ENCODE assay signal across 17 cellular contexts in the genomic region with DNA sequence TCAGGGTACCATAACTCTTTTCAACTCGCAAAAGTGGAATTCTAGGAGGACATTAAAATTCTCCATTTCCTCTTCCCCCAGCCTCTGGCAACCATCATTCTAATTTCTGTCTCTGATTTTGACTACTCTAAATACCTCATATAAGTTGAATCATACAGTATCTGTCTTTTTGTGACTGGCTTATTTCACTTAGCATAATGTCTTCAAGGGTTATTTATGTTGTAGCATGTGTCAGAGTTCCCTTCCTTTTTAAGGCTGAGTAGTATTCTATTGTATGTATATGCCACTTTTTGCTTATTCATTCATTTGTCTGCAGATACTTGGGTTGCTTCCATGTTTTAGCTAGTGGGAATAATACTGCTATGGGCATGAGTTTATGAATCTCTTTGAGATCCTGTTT. TPM values are rescaled to one million over a fixed set of nuclear protein-coding genes. Genes with fewer than 3 reads are reported as not detected.
A peak's percentile ranks its signal among the peaks of the same experiment; 100 is the strongest.
DNase-seq lines count a peak whose midpoint lies in the region; ATAC-seq, FAIRE-seq and TF ChIP-seq lines count a peak whose summit lies in the region.
"Had no signal": no experiment of that assay in that cellular context is flagged by ENCODE, and none has a peak within 500 bp of the region (broad histone marks: within the 10 kb centered on the region; RNA-seq: fewer than 3 reads in every experiment).

No MANE protein-coding gene starts in this region.

- H3K79me2 ChIP-seq in K562 (ENCODE audit: control insufficient read depth, insufficient read depth, low read length), result no peaks in the 10 kb centered on the region

- H2AFZ ChIP-seq in K562 (ENCODE audit: low read depth, low read length), result no peak overlapping the region

- CTCF ChIA-PET in activated CD4-positive, alpha-beta memory T cell treated with anti-CD3 and anti-CD28 coated beads for 36 hours (lab: Charles Lee), result no interaction called here
- CTCF ChIA-PET in activated CD4-positive, alpha-beta memory T cell treated with anti-CD3 and anti-CD28 coated beads, Interleukin-2, amount 10 ng/mL, durations not matched to agents 7 days and 5 days (lab: Charles Lee), result no interaction called here
- CTCF ChIA-PET in activated naive CD4-positive, alpha-beta T cell treated with anti-CD3 and anti-CD28 coated beads for 36 hours (lab: Charles Lee), result interaction anchor here (0.6 to 0.7 kb wide), 2 partner anchors 24 to 53 kb away, joined by 3 to 4 read pairs; no protein-coding TSS in a partner anchor
- CTCF ChIA-PET in K562 (lab: Yijun Ruan, JAX; ENCODE audit: low intra/inter-chr PET ratio), result no interaction called here

- no peak for DNase-seq in activated CD4-positive, alpha-beta memory T cell treated with anti-CD3 and anti-CD28 coated beads for 36 hours
- no peak for DNase-seq in activated CD4-positive, alpha-beta memory T cell treated with anti-CD3 and anti-CD28 coated beads, Interleukin-2, amount 10 ng/mL, durations not matched to agents 7 days and 5 days
- DNase-seq in activated naive CD4-positive, alpha-beta T cell treated with anti-CD3 and anti-CD28 coated beads, Interleukin-2, amount 50 U/mL, for 72 hours (ENCODE audit: low spot score in 2 of 2), result no peak
- no peak for DNase-seq in activated naive CD4-positive, alpha-beta T cell treated with anti-CD3 and anti-CD28 coated beads for 36 hours
- DNase-seq in K562 (ENCODE audit: extremely low read depth in 1 of 4, low spot score in 3 of 4) (no peak), NOMO-1 treated with DMSO at 0.1 percent for 48 hours (lab: John Stamatoyannopoulos, UW; ENCODE audit: unreplicated experiment) (no peak), NCI-H446 (lab: John Stamatoyannopoulos, UW) (no peak)
- DNase-seq: Calu3; CD8-positive, alpha-beta T cell; DMS79 treated with DMSO at 0.1 percent for 48 hours; GF-D8; GOT3; H7 had no signal

- peaks cover 7% of the 10 kb centered on the region in 2 experiments; a peak in 4 of 5 replicates for H3K27me3 ChIP-seq in K562 (ENCODE audit: control insufficient read depth in 2 of 2, insufficient read depth in 2 of 2, low read length in 2 of 2)
- H3K27me3 ChIP-seq: BLaER1 treated with 17β-estradiol and CSF1 and Interleukin-3, amounts not matched to agents 10 nM and 100 nM had no signal

- no peak for TF ChIP-seq CTCF in K562 (IDR thresholded peaks at IDR 0.05 in 2 of 3, conservative IDR thresholded peaks at IDR 0.05 in 1 of 3; ENCODE audit: insufficient read depth in 2 of 3, low read depth in 1 of 3, low read length in 3 of 3)

- POLR2A ChIA-PET in activated CD4-positive, alpha-beta memory T cell treated with anti-CD3 and anti-CD28 coated beads for 36 hours (lab: Charles Lee), result interaction anchor here (0.6 kb wide), 1 partner anchor 75 kb away, joined by 3 read pairs; no protein-coding TSS in a partner anchor
- POLR2A ChIA-PET in activated CD4-positive, alpha-beta memory T cell treated with anti-CD3 and anti-CD28 coated beads, Interleukin-2, amount 10 ng/mL, durations not matched to agents 7 days and 5 days (lab: Charles Lee), result no interaction called here
- POLR2A ChIA-PET in K562 (lab: Yijun Ruan, JAX), result no interaction called here

- no peak for TF ChIP-seq RAD21 in K562 (CRISPR knock-in tag; conservative IDR thresholded peaks at IDR 0.05 in 1 of 2, IDR thresholded peaks at IDR 0.05 in 1 of 2)

- TF ChIP-seq POLR2A in K562 (conservative IDR thresholded peaks at IDR 0.05), result no peak

- peak; percentile 63 to 90 for ATAC-seq in activated naive CD4-positive, alpha-beta T cell treated with anti-CD3 and anti-CD28 coated beads, Interleukin-2, amount 50 U/mL, for 72 hours
- no peak for ATAC-seq in K562
- ATAC-seq: CD8-positive, alpha-beta T cell; HCT116 had no signal

- no peaks in the 10 kb centered on the region for H3K9me1 ChIP-seq in K562 (ENCODE audit: control insufficient read depth, insufficient read depth, low read length)

- H3K4me3 Mint-ChIP-seq in activated CD4-positive, alpha-beta memory T cell treated with anti-CD3 and anti-CD28 coated beads for 36 hours, result no peak overlapping the region
- H3K4me3 Mint-ChIP-seq in activated CD4-positive, alpha-beta memory T cell treated with anti-CD3 and anti-CD28 coated beads, Interleukin-2, amount 10 ng/mL, durations not matched to agents 7 days and 5 days, result no peak overlapping the region
- H3K4me3 Mint-ChIP-seq in activated naive CD4-positive, alpha-beta T cell treated with anti-CD3 and anti-CD28 coated beads for 36 hours, result no peak overlapping the region
- H3K4me3 Mint-ChIP-seq: B cell; CD8-positive, alpha-beta T cell had no signal

- in situ Hi-C loops in K562 (cut with MboI), result no loop called here

- H3K36me3 Mint-ChIP-seq in activated CD4-positive, alpha-beta memory T cell treated with anti-CD3 and anti-CD28 coated beads for 36 hours, result peaks cover 7% of the 10 kb centered on the region
- H3K36me3 Mint-ChIP-seq in activated CD4-positive, alpha-beta memory T cell treated with anti-CD3 and anti-CD28 coated beads, Interleukin-2, amount 10 ng/mL, durations not matched to agents 7 days and 5 days (ENCODE audit: low read depth), result peaks cover 12% of the 10 kb centered on the region
- no peaks in the 10 kb centered on the region for H3K36me3 Mint-ChIP-seq in activated naive CD4-positive, alpha-beta T cell treated with anti-CD3 and anti-CD28 coated beads, Interleukin-2, amount 50 U/mL, for 72 hours
- H3K36me3 Mint-ChIP-seq in activated naive CD4-positive, alpha-beta T cell treated with anti-CD3 and anti-CD28 coated beads for 36 hours (ENCODE audit: low read depth), result peaks cover 2% of the 10 kb centered on the region

- FAIRE-seq in K562 (lab: Jason Lieb, UNC), result no peak
- FAIRE-seq: HepG2 had no signal

- BruUV-seq in K562 (replicated peaks; lab: Mats Ljungman, UMichigan), result no TSS peak

- H3K4me2 ChIP-seq in K562 (ENCODE audit: insufficient read depth, low read length), result no peak overlapping the region

- 6% methylated on average over 1 of the region's 1 CpG for WGBS in K562 (ENCODE audit: insufficient coverage, low coverage, missing lambda C conversion rate)

- H3K9ac ChIP-seq in K562 (ENCODE audit: insufficient read depth in 1 of 2, low read depth in 2 of 2, low read length in 2 of 2), result no peak overlapping the region

- no peaks in the 10 kb centered on the region for H3K36me3 ChIP-seq in K562 (ENCODE audit: control insufficient read depth, insufficient read depth, low read length)

- H3K4me3 ChIP-seq in K562, result no peak overlapping the region
- H3K4me3 ChIP-seq: BLaER1 treated with 17β-estradiol and CSF1 and Interleukin-3, amounts not matched to agents 10 nM and 100 nM had no signal

- peak overlapping the region; percentile 34 for H3K27ac Mint-ChIP-seq in activated CD4-positive, alpha-beta memory T cell treated with anti-CD3 and anti-CD28 coated beads for 36 hours
- no peak overlapping the region for H3K27ac Mint-ChIP-seq in activated CD4-positive, alpha-beta memory T cell treated with anti-CD3 and anti-CD28 coated beads, Interleukin-2, amount 10 ng/mL, durations not matched to agents 7 days and 5 days
- H3K27ac Mint-ChIP-seq in activated naive CD4-positive, alpha-beta T cell treated with anti-CD3 and anti-CD28 coated beads, Interleukin-2, amount 50 U/mL, for 72 hours, result peak overlapping the region in 1 of 2 donors; percentile 13
- H3K27ac Mint-ChIP-seq in activated naive CD4-positive, alpha-beta T cell treated with anti-CD3 and anti-CD28 coated beads for 36 hours, result no peak overlapping the region
- H3K27ac Mint-ChIP-seq: B cell; CD8-positive, alpha-beta T cell had no signal

- no peak for TF ChIP-seq EP300 in K562 (IDR thresholded peaks at IDR 0.05; ENCODE audit: low read length)

- H3K4me1 Mint-ChIP-seq in activated CD4-positive, alpha-beta memory T cell treated with anti-CD3 and anti-CD28 coated beads for 36 hours (ENCODE audit: low read depth), result peaks cover 14% of the 10 kb centered on the region
- H3K4me1 Mint-ChIP-seq in activated CD4-positive, alpha-beta memory T cell treated with anti-CD3 and anti-CD28 coated beads, Interleukin-2, amount 10 ng/mL, durations not matched to agents 7 days and 5 days, result peaks cover 6% of the 10 kb centered on the region
- H3K4me1 Mint-ChIP-seq in activated naive CD4-positive, alpha-beta T cell treated with anti-CD3 and anti-CD28 coated beads for 36 hours (ENCODE audit: low read depth), result peaks cover 6% of the 10 kb centered on the region

- no peaks in the 10 kb centered on the region for H3K9me3 Mint-ChIP-seq in activated CD4-positive, alpha-beta memory T cell treated with anti-CD3 and anti-CD28 coated beads for 36 hours
- no peaks in the 10 kb centered on the region for H3K9me3 Mint-ChIP-seq in activated CD4-positive, alpha-beta memory T cell treated with anti-CD3 and anti-CD28 coated beads, Interleukin-2, amount 10 ng/mL, durations not matched to agents 7 days and 5 days
- H3K9me3 Mint-ChIP-seq in activated naive CD4-positive, alpha-beta T cell treated with anti-CD3 and anti-CD28 coated beads, Interleukin-2, amount 50 U/mL, for 72 hours, result no peaks in the 10 kb centered on the region
- no peaks in the 10 kb centered on the region for H3K9me3 Mint-ChIP-seq in activated naive CD4-positive, alpha-beta T cell treated with anti-CD3 and anti-CD28 coated beads for 36 hours
- H3K9me3 Mint-ChIP-seq: CD8-positive, alpha-beta T cell had no signal

- no peaks in the 10 kb centered on the region; a peak in 1 of 5 replicates for H3K4me1 ChIP-seq in K562 (replicated peaks in 1 of 2; ENCODE audit: control insufficient read depth in 2 of 2, insufficient read depth in 2 of 2, low read length in 2 of 2)

- H3K27me3 Mint-ChIP-seq in activated CD4-positive, alpha-beta memory T cell treated with anti-CD3 and anti-CD28 coated beads for 36 hours, result no peaks in the 10 kb centered on the region
- no peaks in the 10 kb centered on the region for H3K27me3 Mint-ChIP-seq in activated CD4-positive, alpha-beta memory T cell treated with anti-CD3 and anti-CD28 coated beads, Interleukin-2, amount 10 ng/mL, durations not matched to agents 7 days and 5 days
- no peaks in the 10 kb centered on the region for H3K27me3 Mint-ChIP-seq in activated naive CD4-positive, alpha-beta T cell treated with anti-CD3 and anti-CD28 coated beads for 36 hours (ENCODE audit: low read depth)
- H3K27me3 Mint-ChIP-seq: B cell had no signal

- H4K20me1 ChIP-seq in K562 (replicated peaks; ENCODE audit: control insufficient read depth, insufficient read depth, low read length), result no peaks in the 10 kb centered on the region

- intact Hi-C loops in activated CD4-positive, alpha-beta memory T cell treated with anti-CD3 and anti-CD28 coated beads for 36 hours (cut with micrococcal nuclease), result loop anchor here (1.0 kb wide), 1 partner anchor 11 kb away; no protein-coding TSS in a partner anchor
- intact Hi-C loops in activated naive CD4-positive, alpha-beta T cell treated with anti-CD3 and anti-CD28 coated beads for 36 hours (cut with micrococcal nuclease), result no loop called here
- intact Hi-C loops in K562 (cut with micrococcal nuclease), result no loop called here

- H3K9me3 ChIP-seq in K562 (replicated peaks; ENCODE audit: control insufficient read depth, insufficient read depth, low read depth, low read length), result no peaks in the 10 kb centered on the region

- no peak overlapping the region for H3K27ac ChIP-seq in K562 (ENCODE audit: extremely low read depth, low read depth, low read length)

RNA-seq across cellular contexts. Expression of a gene that starts 12.0 kb away (rescaled TPM):
- 1 to 10 TPM; 7.3 to 8.5 TPM for total RNA-seq in activated CD4-positive, alpha-beta memory T cell treated with anti-CD3 and anti-CD28 coated beads for 36 hours
- 1 to 10 TPM; 9.0 to 9.2 TPM for total RNA-seq in activated CD4-positive, alpha-beta memory T cell treated with anti-CD3 and anti-CD28 coated beads, Interleukin-2, amount 10 ng/mL, durations not matched to agents 7 days and 5 days
- 1 to 10 TPM; 3.7 to 4.2 TPM for total RNA-seq in activated naive CD4-positive, alpha-beta T cell treated with anti-CD3 and anti-CD28 coated beads, Interleukin-2, amount 50 U/mL, for 72 hours
- total RNA-seq in activated naive CD4-positive, alpha-beta T cell treated with anti-CD3 and anti-CD28 coated beads for 36 hours, result 1 to 10 TPM; 5.0 to 5.4 TPM
- not detected in 2 replicates for total RNA-seq in K562 (2011; cell fraction: chromatin; rRNA removed; ENCODE audit: low replicate concordance)
- total RNA-seq in K562 (2011; cell fraction: nucleolus; rRNA removed), result not detected in 2 replicates
- total RNA-seq in K562 (2011; cell fraction: nucleoplasm; rRNA removed), result not detected in 2 replicates
- total RNA-seq in K562 (2014; rRNA removed), result not detected in 2 replicates
- total RNA-seq in K562 (2014; rRNA removed; fragmentation: Illumina TruSeq; extraction: Trizol), result not detected in 2 replicates
- total RNA-seq in K562 (2015; rRNA removed; fragmentation: Illumina TruSeq; extraction: Trizol), result not detected in 2 replicates
- total RNA-seq in K562 (2021), result 0.09 TPM in 1 of 2 replicates, not detected in the other
- polyA plus RNA-seq in K562 (2011; rRNA removed), result 0.08 TPM in 1 of 2 replicates, not detected in the other
- not detected in 2 replicates for polyA plus RNA-seq in K562 (2011; cell fraction: cytosol; rRNA removed)
- polyA plus RNA-seq in K562 (2011; cell fraction: nucleus; rRNA removed), result not detected in 2 replicates
- 0.08 TPM in 1 of 2 replicates, not detected in the other for polyA plus RNA-seq in K562 (2012)
- not detected in 2 replicates for polyA plus RNA-seq in K562 (2014; fragmentation: Illumina TruSeq; extraction: Trizol)
- polyA plus RNA-seq in K562 (2014; fragmentation: Nextera tagmentation; extraction: Ambion mirVana), result not detected
- polyA plus RNA-seq in K562 (2014; rRNA removed), result not detected in 2 replicates
- polyA minus RNA-seq in K562 (2011; rRNA and poly(A)+ RNA removed), result not detected in 2 replicates
- polyA minus RNA-seq in K562 (2011; cell fraction: cytosol; rRNA and poly(A)+ RNA removed), result not detected in 2 replicates
- polyA minus RNA-seq in K562 (2011; cell fraction: nucleus; rRNA and poly(A)+ RNA removed), result not detected in 2 replicates
- total RNA-seq: HepG2 had no signal
- polyA plus RNA-seq: HepG2 had no signal
